In genomic region chr6:161186173-161186769, GRCh38 we compare ENCODE assay signal across 9 cellular contexts.
A peak's percentile ranks its signal among the peaks of the same experiment; 100 is the strongest.
DNase-seq lines count a peak whose midpoint lies in the region; ATAC-seq, FAIRE-seq and TF ChIP-seq lines count a peak whose summit lies in the region.
"Had no signal": no experiment of that assay in that cellular context is flagged by ENCODE, and none has a peak within 500 bp of the region (broad histone marks: within the 10 kb centered on the region; RNA-seq: fewer than 3 reads in every experiment).

No MANE protein-coding gene starts in this region.

- H2BK15ac ChIP-seq in mesenchymal stem cell (ENCODE audit: low read depth, poor library complexity, severe bottlenecking) = no peak overlapping the region

- dilution Hi-C loops in mammary epithelial cell (cut with HindIII; ENCODE audit: low sequenced_read_pairs) = no loop called here

- H4K91ac ChIP-seq in mesenchymal stem cell (ENCODE audit: low read length) = no peak overlapping the region

- H3K9ac ChIP-seq in mammary epithelial cell (ENCODE audit: insufficient read depth, low read length) (no peak overlapping the region), mesenchymal stem cell (ENCODE audit: low read length) (no peak overlapping the region), kidney (ENCODE audit: low read length in 2 of 2) (no peak overlapping the region)

- no peak overlapping the region for H2AK5ac ChIP-seq in mesenchymal stem cell (ENCODE audit: low read length, severe bottlenecking)

- H3K14ac ChIP-seq in mesenchymal stem cell (ENCODE audit: low read length in 2 of 2) = peak overlapping the region in 1 of 2 experiments; percentile 5

- H3K27ac ChIP-seq in mammary epithelial cell (ENCODE audit: insufficient read depth, low read depth, low read length) (no peak overlapping the region), mesenchymal stem cell (ENCODE audit: low read length, poor library complexity, severe bottlenecking) (peak overlapping the region; percentile 87), kidney (ENCODE audit: low read depth in 2 of 2, low read length in 2 of 2) (no peak overlapping the region)
- H3K27ac ChIP-seq: SK-N-MC had no signal

- H3K4ac ChIP-seq in mesenchymal stem cell (ENCODE audit: low read depth in 1 of 2, low read length in 2 of 2) = no peak overlapping the region

- H3K4me3 ChIP-seq in mammary epithelial cell (replicated peaks in 1 of 3; ENCODE audit: insufficient read depth in 1 of 3, low read depth in 2 of 3, low read length in 3 of 3) = no peak overlapping the region
- H3K4me3 ChIP-seq in mesenchymal stem cell (ENCODE audit: insufficient read depth in 1 of 2, low read depth in 1 of 2, low read length in 2 of 2) = peak overlapping the region in 1 of 2 experiments; percentile 21
- no peak overlapping the region for H3K4me3 ChIP-seq in kidney (ENCODE audit: low read length in 2 of 2)
- H3K4me3 ChIP-seq: SK-N-MC had no signal

- no peak overlapping the region for H2BK12ac ChIP-seq in mesenchymal stem cell (ENCODE audit: low read length in 2 of 2)

- no TSS peak for BruUV-seq in mammary epithelial cell (replicated peaks; lab: Mats Ljungman, UMichigan)

- peak overlapping the region; percentile 71 for H4K8ac ChIP-seq in mesenchymal stem cell (ENCODE audit: low read length)

- in situ Hi-C loops in KBM-7 (cut with MboI; ENCODE audit: low pct_unique_long_range_greater_than_20kb, low sequenced_read_pairs) = no loop called here
- in situ Hi-C loops in mammary epithelial cell (cut with MboI; ENCODE audit: low sequenced_read_pairs in 2 of 2) = no loop called here

- H3K18ac ChIP-seq in mesenchymal stem cell (ENCODE audit: low read depth in 1 of 2, low read length in 2 of 2) = no peak overlapping the region

- H3K23ac ChIP-seq in mesenchymal stem cell (ENCODE audit: low read length in 2 of 2) = no peak overlapping the region

- TF ChIP-seq CTCF in mammary epithelial cell (conservative IDR thresholded peaks at IDR 0.05 in 1 of 2, IDR thresholded peaks at IDR 0.05 in 1 of 2; ENCODE audit: extremely low read depth in 1 of 2, insufficient read depth in 1 of 2, low read depth in 1 of 2, low read length in 2 of 2) (no peak), kidney (IDR thresholded peaks at IDR 0.05; ENCODE audit: borderline replicate concordance, extremely low read depth, insufficient read depth) (no peak)

- H3K9me3 ChIP-seq in mammary epithelial cell (replicated peaks; ENCODE audit: insufficient read depth, low read length) = no peaks in the 10 kb centered on the region
- no peaks in the 10 kb centered on the region for H3K9me3 ChIP-seq in mesenchymal stem cell (ENCODE audit: control insufficient read depth, low read length)
- H3K9me3 ChIP-seq in kidney (ENCODE audit: control insufficient read depth in 1 of 2, low read length in 2 of 2) = no peaks in the 10 kb centered on the region

- no peak overlapping the region for H2AFZ ChIP-seq in mammary epithelial cell (ENCODE audit: low read depth, low read length)
- no peak overlapping the region for H2AFZ ChIP-seq in mesenchymal stem cell (ENCODE audit: low read depth, low read length)

- no peak for FAIRE-seq in kidney (lab: Jason Lieb, UNC)

- H3K27me3 ChIP-seq in mammary epithelial cell (ENCODE audit: insufficient read depth, low read length) = no peaks in the 10 kb centered on the region
- no peaks in the 10 kb centered on the region for H3K27me3 ChIP-seq in mesenchymal stem cell (ENCODE audit: control insufficient read depth in 1 of 2, insufficient read depth in 1 of 2, low read length in 2 of 2)

- H3K79me2 ChIP-seq in mammary epithelial cell (ENCODE audit: insufficient read depth, low read length) = no peaks in the 10 kb centered on the region

- H3K4me2 ChIP-seq in mammary epithelial cell (ENCODE audit: insufficient read depth, low read depth, low read length) (no peak overlapping the region), mesenchymal stem cell (ENCODE audit: low read length, poor library complexity, severe bottlenecking) (peak overlapping the region; percentile 27)

- peaks cover 9% of the 10 kb centered on the region for H3K4me1 ChIP-seq in mammary epithelial cell (ENCODE audit: insufficient read depth, low read length)
- H3K4me1 ChIP-seq in mesenchymal stem cell (ENCODE audit: control insufficient read depth, insufficient read depth, low read depth, low read length) = peaks cover 14% of the 10 kb centered on the region
- H3K4me1 ChIP-seq in kidney (ENCODE audit: control insufficient read depth in 1 of 2, insufficient read depth in 1 of 2, low read depth in 1 of 2, low read length in 2 of 2) = no peaks in the 10 kb centered on the region

- CTCF ChIA-PET in mammary epithelial cell (lab: Charles Lee; ENCODE audit: low non-redundant PET) = no interaction called here

- H2BK5ac ChIP-seq in mesenchymal stem cell (ENCODE audit: low read depth, low read length, poor library complexity, severe bottlenecking) = no peak overlapping the region

- no peak for ATAC-seq in GM19397 (IDR thresholded peaks at IDR 0.05; ENCODE audit: unreplicated experiment)

- peak; percentile 60 for DNase-seq in AG08396 (ENCODE audit: low spot score)
- peak; percentile 77 for DNase-seq in KBM-7
- peak; percentile 78 for DNase-seq in mammary epithelial cell
- peak; percentile 48 for DNase-seq in mesenchymal stem cell
- no peak for DNase-seq in COLO829 (ENCODE audit: low spot score)
- DNase-seq in kidney = no peak
- no peak for DNase-seq in cerebellar cortex (ENCODE audit: low spot score)

- no peak overlapping the region for H2BK120ac ChIP-seq in mesenchymal stem cell (ENCODE audit: low read depth, low read length)

- WGBS in mammary epithelial cell (ENCODE audit: low coverage, missing lambda C conversion rate) = 79% methylated on average over 16 of the region's 17 CpGs
- 83% methylated on average over 17 of the region's 17 CpGs for WGBS in mesenchymal stem cell

- peaks cover 41% of the 10 kb centered on the region for H3K79me1 ChIP-seq in mesenchymal stem cell (replicated peaks; ENCODE audit: low read length, poor library complexity, severe bottlenecking)

- H4K20me1 ChIP-seq in mammary epithelial cell (ENCODE audit: insufficient read depth, low read length) = no peaks in the 10 kb centered on the region

- H3K36me3 ChIP-seq in mammary epithelial cell (ENCODE audit: insufficient read depth, low read length) = no peaks in the 10 kb centered on the region
- H3K36me3 ChIP-seq in mesenchymal stem cell (ENCODE audit: control insufficient read depth in 1 of 2, insufficient read depth in 2 of 2, low read depth in 1 of 2, low read length in 2 of 2) = peaks cover 3 to 9% of the 10 kb centered on the region in 2 experiments
- no peaks in the 10 kb centered on the region for H3K36me3 ChIP-seq in kidney (ENCODE audit: control insufficient read depth in 1 of 2, insufficient read depth in 2 of 2, low read length in 2 of 2)

- intact Hi-C loops in mammary epithelial cell (cut with micrococcal nuclease) = no loop called here
- intact Hi-C loops in kidney (cut with DNase I) = no loop called here

Comparison
In these comparisons a context has a peak if more than half of its experiments do, and no peak if none do; other contexts are left out.
1. DNase-seq: peak in AG08396 (single experiment), KBM-7 (single experiment), mammary epithelial cell (single experiment) and mesenchymal stem cell (single experiment); none in COLO829 (single experiment), kidney (single experiment) and cerebellar cortex (single experiment).